ENCODE assay signal across 24 cellular contexts in the genomic region with DNA sequence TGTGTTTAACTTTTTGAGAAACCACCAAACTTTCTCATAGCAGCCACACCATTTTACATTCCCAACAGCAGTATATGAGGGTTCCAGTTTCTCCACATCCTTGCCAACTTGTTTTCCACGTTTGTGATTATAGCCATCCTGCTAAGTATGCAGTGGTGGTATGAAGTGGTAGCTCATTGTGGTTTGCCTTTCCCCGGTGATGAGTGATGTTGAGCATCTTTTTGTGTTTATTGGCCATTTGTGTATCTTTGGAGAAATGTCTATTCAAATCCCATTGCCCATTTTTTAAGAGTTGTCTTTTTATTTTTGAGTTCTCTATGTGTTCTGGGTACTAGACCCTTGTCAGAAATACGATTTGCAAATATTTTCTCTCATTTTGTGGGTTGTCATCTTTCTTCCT. TPM values are rescaled to one million over a fixed set of nuclear protein-coding genes. Genes with fewer than 3 reads are reported as not detected.
DNase-seq lines count a peak whose midpoint lies in the region; ATAC-seq and TF ChIP-seq lines count a peak whose summit lies in the region.
"Had no signal": no experiment of that assay in that cellular context is flagged by ENCODE, and none has a peak within 500 bp of the region (broad histone marks: within the 10 kb centered on the region; RNA-seq: fewer than 3 reads in every experiment).

No MANE protein-coding gene starts in this region.

- no peaks in the 10 kb centered on the region for H3K9me3 Mint-ChIP-seq in stimulated activated naive B cell treated with anti-CD40 and anti-IgM and Interleukin-4, amounts not matched to agents 10 μg/mL and 1 μg/mL and 100 μg/mL, for 72 hours
- H3K9me3 Mint-ChIP-seq: IgD-negative memory B cell had no signal

- H3K9ac ChIP-seq in SK-N-SH = no peak overlapping the region
- H3K9ac ChIP-seq: KMS-11 had no signal

- CTCF ChIA-PET in SK-N-SH (lab: Yijun Ruan, JAX) = interaction anchor here (1.4 kb wide), 2 partner anchors 12 to 112 kb away, joined by 3 read pairs; no protein-coding TSS in a partner anchor

- TF ChIP-seq RAD21 in SK-N-SH (IDR thresholded peaks at IDR 0.05; ENCODE audit: low read length) = no peak

- H3K79me2 ChIP-seq in SK-N-SH (ENCODE audit: insufficient read depth) = peaks cover 100% of the 10 kb centered on the region

- H3K36me3 ChIP-seq in SK-N-SH (replicated peaks in 1 of 2; ENCODE audit: control insufficient read depth in 1 of 2, insufficient read depth in 2 of 2, low read length in 1 of 2) = peaks cover 74 to 93% of the 10 kb centered on the region in 2 experiments
- peaks cover 100% of the 10 kb centered on the region for H3K36me3 ChIP-seq in left ventricle myocardium inferior

- no peak for DNase-seq in SK-N-SH
- no peak for DNase-seq in left ventricle myocardium inferior
- no peak for DNase-seq in left ventricle myocardium superior
- DNase-seq in astrocyte of the hippocampus (ENCODE audit: low read depth, low spot score) = peak; percentile 36
- DNase-seq in stimulated activated naive B cell treated with anti-CD40 and anti-IgM and Interleukin-4, amounts not matched to agents 10 μg/mL and 1 μg/mL and 100 μg/mL, for 72 hours = no peak
- DNase-seq in iPS-NIHi11 (ENCODE audit: low spot score) = no peak
- no peak for DNase-seq in medulla oblongata (ENCODE audit: extremely low spot score)
- DNase-seq: ACHN, Calu3, DMS153, H7, NCI-H1048, NCI-H1417, NCI-H1694, NCI-H2029 treated with DMSO at 0.1 percent for 48 hours, NCI-H446 treated with DMSO at 0.1 percent for 48 hours, NCI-H526 treated with DMSO at 0.1 percent for 48 hours, SHP77 treated with DMSO at 0.1 percent for 48 hours had no signal

- peaks cover 12% of the 10 kb centered on the region for H3F3A ChIP-seq in SK-N-SH (replicated peaks; ENCODE audit: insufficient read depth)

- no peaks in the 10 kb centered on the region for H3K27me3 Mint-ChIP-seq in stimulated activated naive B cell treated with anti-CD40 and anti-IgM and Interleukin-4, amounts not matched to agents 10 μg/mL and 1 μg/mL and 100 μg/mL, for 72 hours
- H3K27me3 Mint-ChIP-seq: IgD-negative memory B cell had no signal

- 74% methylated on average over 3 of the region's 3 CpGs for WGBS in SK-N-SH (ENCODE audit: low lambda C conversion rate)

- TF ChIP-seq CTCF in SK-N-SH (IDR thresholded peaks at IDR 0.05) = no peak
- TF ChIP-seq CTCF in left ventricle myocardium inferior (IDR thresholded peaks at IDR 0.05; ENCODE audit: borderline replicate concordance) = no peak

- peaks cover 3 to 5% of the 10 kb centered on the region in 2 donors for H3K4me1 Mint-ChIP-seq in stimulated activated naive B cell treated with anti-CD40 and anti-IgM and Interleukin-4, amounts not matched to agents 10 μg/mL and 1 μg/mL and 100 μg/mL, for 72 hours

- no peaks in the 10 kb centered on the region for H3K9me2 ChIP-seq in SK-N-SH

- ATAC-seq in SK-N-SH treated with all-trans-retinoic acid at 6 μM for 48 hours (no peak), left ventricle myocardium superior (no peak)
- ATAC-seq in stimulated activated naive B cell treated with anti-CD40 and anti-IgM and Interleukin-4, amounts not matched to agents 10 μg/mL and 1 μg/mL and 100 μg/mL, for 72 hours (replicated peaks) = no peak
- ATAC-seq: Panc1 had no signal

- H3K36me3 Mint-ChIP-seq in stimulated activated naive B cell treated with anti-CD40 and anti-IgM and Interleukin-4, amounts not matched to agents 10 μg/mL and 1 μg/mL and 100 μg/mL, for 72 hours = peaks cover 25 to 38% of the 10 kb centered on the region in 2 donors

- no peaks in the 10 kb centered on the region for H3K9me3 ChIP-seq in SK-N-SH
- no peaks in the 10 kb centered on the region for H3K9me3 ChIP-seq in left ventricle myocardium inferior (replicated peaks)

- H3K27me3 ChIP-seq in SK-N-SH (ENCODE audit: insufficient read depth) = no peaks in the 10 kb centered on the region
- no peaks in the 10 kb centered on the region for H3K27me3 ChIP-seq in left ventricle myocardium inferior (ENCODE audit: low read depth)

- H3K4me1 ChIP-seq in SK-N-SH (ENCODE audit: control insufficient read depth in 1 of 2, insufficient read depth in 2 of 2, low read depth in 1 of 2, low read length in 1 of 2) = no peaks in the 10 kb centered on the region
- peaks cover 17% of the 10 kb centered on the region for H3K4me1 ChIP-seq in left ventricle myocardium inferior

- peaks cover 45% of the 10 kb centered on the region for H4K20me1 ChIP-seq in SK-N-SH (ENCODE audit: insufficient read depth)

- H3K27ac ChIP-seq in SK-N-SH (ENCODE audit: low read depth in 2 of 2, low read length in 1 of 2) (no peak overlapping the region), left ventricle myocardium inferior (replicated peaks) (peak overlapping the region; percentile 31)
- H3K27ac ChIP-seq: 22Rv1, KMS-11, RWPE1 had no signal

- POLR2A ChIA-PET in SK-N-SH (lab: Yijun Ruan, JAX) = interaction anchor here (1.2 to 1.4 kb wide), 2 partner anchors 10 to 230 kb away, joined by 3 read pairs; no protein-coding TSS in a partner anchor

- intact Hi-C loops in left ventricle myocardium inferior (cut with micrococcal nuclease) (no loop called here), left ventricle myocardium superior (cut with micrococcal nuclease) (no loop called here)

- no peak overlapping the region for H3K4me2 ChIP-seq in SK-N-SH
- H3K4me2 ChIP-seq: KMS-11 had no signal

- H3K27ac Mint-ChIP-seq in stimulated activated naive B cell treated with anti-CD40 and anti-IgM and Interleukin-4, amounts not matched to agents 10 μg/mL and 1 μg/mL and 100 μg/mL, for 72 hours = peak overlapping the region; percentile 31

- no peak for TF ChIP-seq EP300 in SK-N-SH (IDR thresholded peaks at IDR 0.05; ENCODE audit: borderline replicate concordance in 1 of 2, low read depth in 1 of 2, low read length in 1 of 2)

- H2AFZ ChIP-seq in SK-N-SH (ENCODE audit: low read depth) = no peak overlapping the region

- no peak overlapping the region for H3K4me3 Mint-ChIP-seq in stimulated activated naive B cell treated with anti-CD40 and anti-IgM and Interleukin-4, amounts not matched to agents 10 μg/mL and 1 μg/mL and 100 μg/mL, for 72 hours
- H3K4me3 Mint-ChIP-seq: IgD-negative memory B cell had no signal

- H3K4me3 ChIP-seq in SK-N-SH (ENCODE audit: low read depth in 2 of 2, low read length in 1 of 2) (no peak overlapping the region), left ventricle myocardium inferior (no peak overlapping the region)

TF ChIP-seq in SK-N-SH, 30 proteins besides CTCF, POLR2A, EP300 and RAD21:
- TF ChIP-seq RFX5 (IDR thresholded peaks at IDR 0.05; ENCODE audit: low read length) (peak; percentile 87), TAF1 (IDR thresholded peaks at IDR 0.05; ENCODE audit: borderline replicate concordance, low read depth, low read length) (no peak)
TF ChIP-seq in SK-N-SH: peak in this region for 1.

TF ChIP-seq in SK-N-SH treated with all-trans-retinoic acid at 6 μM for 48 hours, 23 proteins besides CTCF, POLR2A, EP300 and RAD21:
- TF ChIP-seq TCF4 (CRISPR knock-in tag; IDR thresholded peaks at IDR 0.05; ENCODE audit: borderline replicate concordance) = no peak
- no peak for TF ChIP-seq SNAI2 (CRISPR knock-in tag; IDR thresholded peaks at IDR 0.05)
- TF ChIP-seq ESRRG (CRISPR knock-in tag; IDR thresholded peaks at IDR 0.05) = no peak
- no peak for TF ChIP-seq OSR1 (CRISPR knock-in tag; IDR thresholded peaks at IDR 0.05)
- TF ChIP-seq ZNF565 (CRISPR knock-in tag; conservative IDR thresholded peaks at IDR 0.05; ENCODE audit: low read depth) = no peak

RNA-seq across cellular contexts. Expression of gene SF3B3, which starts 17.4 kb away (rescaled TPM):
- polyA plus RNA-seq in SK-N-SH (2012; rRNA removed) = 75.9 and 81.7 TPM in 2 replicates
- polyA plus RNA-seq in SK-N-SH (2012; cell fraction: cytosol; rRNA removed) = 58.5 and 71.3 TPM in 2 replicates
- polyA plus RNA-seq in SK-N-SH (2012; cell fraction: nucleus; rRNA removed) = 160 and 164 TPM in 2 replicates
- total RNA-seq in left ventricle myocardium inferior (129 TPM), left ventricle myocardium superior (146 TPM)

RNA-seq across cellular contexts. Expression of gene COG4, which starts 17.6 kb away (rescaled TPM):
- polyA plus RNA-seq in SK-N-SH (2012; rRNA removed) = 54.4 and 72.7 TPM in 2 replicates
- polyA plus RNA-seq in SK-N-SH (2012; cell fraction: cytosol; rRNA removed) = 32.9 and 45.7 TPM in 2 replicates
- 147 and 161 TPM in 2 replicates for polyA plus RNA-seq in SK-N-SH (2012; cell fraction: nucleus; rRNA removed)
- total RNA-seq in left ventricle myocardium inferior (43.7 TPM), left ventricle myocardium superior (48.7 TPM)
